ENCODE assay signal across 8 cellular contexts in genomic region chr19:49987159-49987698, GRCh38. TPM values are rescaled to one million over a fixed set of nuclear protein-coding genes. Genes with fewer than 3 reads are reported as not detected.
DNase-seq lines count a peak whose midpoint lies in the region; ATAC-seq and TF ChIP-seq lines count a peak whose summit lies in the region.

No MANE protein-coding gene starts in this region.

- no peak overlapping the region for H3K27ac ChIP-seq in CD8-positive, alpha-beta memory T cell (ENCODE audit: low read depth, low read length)
- H3K27ac ChIP-seq in caudate nucleus (ENCODE audit: low read depth, low read length): no peak overlapping the region

- CTCF ChIA-PET in CD8-positive, alpha-beta memory T cell (lab: Charles Lee): interaction anchor here (1.4 kb wide), 1 partner anchor 50 kb away, joined by 7 read pairs; no protein-coding TSS in a partner anchor

- no peaks in the 10 kb centered on the region for H3K9me3 ChIP-seq in CD8-positive, alpha-beta memory T cell (ENCODE audit: low read length)

- POLR2A ChIA-PET in CD8-positive, alpha-beta memory T cell (lab: Charles Lee): no interaction called here

- H3K4me1 ChIP-seq in CD8-positive, alpha-beta memory T cell (ENCODE audit: insufficient read depth, low read length): no peaks in the 10 kb centered on the region

- H3K27me3 ChIP-seq in CD8-positive, alpha-beta memory T cell (ENCODE audit: insufficient read depth, low read length, poor library complexity, severe bottlenecking): no peaks in the 10 kb centered on the region
- H3K27me3 ChIP-seq in kidney epithelial cell (ENCODE audit: control insufficient read depth, insufficient read depth, low read length): no peaks in the 10 kb centered on the region

- peak; percentile 65 to 87 (median 77) for DNase-seq in CD8-positive, alpha-beta memory T cell
- DNase-seq in Kasumi-1 (lab: John Stamatoyannopoulos, UW) (peak; percentile 98 to 99), caudate nucleus (lab: John Stamatoyannopoulos, UW) (peak in 45 of 61 donors; percentile 8 to 66 (median 34)), kidney epithelial cell (ENCODE audit: low read depth) (peak; percentile 55)
- DNase-seq in activated CD4-positive, alpha-beta T cell treated with anti-CD3 and anti-CD28 coated beads for 24 hours (ENCODE audit: low read depth in 2 of 2): peak; percentile 66 to 70
- DNase-seq in stimulated activated CD4-positive, alpha-beta T cell treated with anti-CD3 and anti-CD28 coated beads, Interleukin-2, amount 100 ng/mL, for 24 hours: peak; percentile 80 to 81

- ATAC-seq in GM18502 (IDR thresholded peaks at IDR 0.05; ENCODE audit: poor library complexity, unreplicated experiment) (no peak), HG02588 (IDR thresholded peaks at IDR 0.05; ENCODE audit: unreplicated experiment) (no peak)

- peaks cover 25% of the 10 kb centered on the region for H3K36me3 ChIP-seq in CD8-positive, alpha-beta memory T cell (ENCODE audit: insufficient read depth, low read length)
- H3K36me3 ChIP-seq in kidney epithelial cell (ENCODE audit: control insufficient read depth, insufficient read depth, low read length): peaks cover 1% of the 10 kb centered on the region

- peaks cover 4 to 85% (median 20%) of the 10 kb centered on the region in 3 donors for H3K36me3 Mint-ChIP-seq in CD8-positive, alpha-beta memory T cell

- H3K27me3 Mint-ChIP-seq in CD8-positive, alpha-beta memory T cell: no peaks in the 10 kb centered on the region

- peaks cover 0 to 4% (median 0%) of the 10 kb centered on the region in 3 donors for H3K4me1 Mint-ChIP-seq in CD8-positive, alpha-beta memory T cell

- H3K9me3 Mint-ChIP-seq in CD8-positive, alpha-beta memory T cell: no peaks in the 10 kb centered on the region

- no peak overlapping the region for H3K4me3 ChIP-seq in CD8-positive, alpha-beta memory T cell (ENCODE audit: low read length)
- no peak overlapping the region for H3K4me3 ChIP-seq in kidney epithelial cell (ENCODE audit: low read depth, low read length)

- H3K4me3 Mint-ChIP-seq in CD8-positive, alpha-beta memory T cell: no peak overlapping the region

- TF ChIP-seq CTCF in kidney epithelial cell (IDR thresholded peaks at IDR 0.05; ENCODE audit: insufficient read depth, low read length, poor library complexity, severe bottlenecking): no peak

- peak overlapping the region in 3 of 8 donors; percentile 1 to 29 (median 8) for H3K27ac Mint-ChIP-seq in CD8-positive, alpha-beta memory T cell

RNA-seq across cellular contexts. Expression of gene SIGLEC11, which starts 26.3 kb away (rescaled TPM):
- total RNA-seq in CD8-positive, alpha-beta memory T cell: not detected
- polyA plus RNA-seq in CD8-positive, alpha-beta memory T cell: not detected
- total RNA-seq in kidney epithelial cell: not detected in 2 replicates

RNA-seq across cellular contexts. Expression of gene VRK3, which starts 37.9 kb away (rescaled TPM):
- 10 to 100 TPM; 62.4 to 66.5 TPM for total RNA-seq in CD8-positive, alpha-beta memory T cell
- polyA plus RNA-seq in CD8-positive, alpha-beta memory T cell: 92.7 TPM
- total RNA-seq in kidney epithelial cell: 20.5 and 43.4 TPM in 2 replicates

RNA-seq across cellular contexts. Expression of gene ZNF473, which starts 38.6 kb away (rescaled TPM):
- 1 to 10 TPM; 8.5 to 9.8 TPM for total RNA-seq in CD8-positive, alpha-beta memory T cell
- polyA plus RNA-seq in CD8-positive, alpha-beta memory T cell: 4.5 TPM
- total RNA-seq in kidney epithelial cell: 10.2 and 13.2 TPM in 2 replicates

RNA-seq across cellular contexts. Expression of gene NUP62, which starts 57.9 kb away (rescaled TPM):
- 100 to 1,000 TPM; 223 to 231 TPM for total RNA-seq in CD8-positive, alpha-beta memory T cell
- 73.7 TPM for polyA plus RNA-seq in CD8-positive, alpha-beta memory T cell
- 61.1 and 66.0 TPM in 2 replicates for total RNA-seq in kidney epithelial cell

RNA-seq across cellular contexts. Expression of gene ATF5, which starts 58.2 kb away (rescaled TPM):
- total RNA-seq in CD8-positive, alpha-beta memory T cell: 10 to 100 TPM; 57.7 to 59.9 TPM
- polyA plus RNA-seq in CD8-positive, alpha-beta memory T cell: 1.7 TPM
- total RNA-seq in kidney epithelial cell: 22.4 and 22.7 TPM in 2 replicates

Comparison
In these comparisons a context has a peak if more than half of its experiments do, and no peak if none do; other contexts are left out.
1. DNase-seq: peak in every context shown above with its lines; median percentile 98 in Kasumi-1; 80 in stimulated activated CD4-positive, alpha-beta T cell treated with anti-CD3 and anti-CD28 coated beads, Interleukin-2, amount 100 ng/mL, for 24 hours; 77 in CD8-positive, alpha-beta memory T cell; 68 in activated CD4-positive, alpha-beta T cell treated with anti-CD3 and anti-CD28 coated beads for 24 hours; 55 in kidney epithelial cell; 34 in caudate nucleus.